ENCODE assay signal across 15 cellular contexts in the genomic region with DNA sequence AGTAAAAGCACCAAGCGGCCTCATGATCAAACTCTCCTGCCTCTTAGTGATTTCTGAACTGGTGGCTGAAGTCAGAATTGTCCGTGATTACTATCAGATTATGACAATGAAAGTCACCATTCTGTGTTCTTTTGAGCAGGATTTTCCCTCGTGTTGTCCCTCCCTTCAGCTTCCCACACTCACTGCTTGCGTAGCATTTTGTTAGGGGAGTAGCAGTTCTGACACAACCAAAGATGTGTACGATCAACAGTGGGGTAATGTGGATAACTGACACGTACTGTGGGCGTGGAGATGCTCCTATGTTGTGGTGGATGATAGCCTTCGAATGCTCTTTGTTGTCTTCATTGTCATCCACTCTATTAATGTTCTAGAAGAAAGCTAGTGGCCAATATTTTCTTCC.
DNase-seq lines count a peak whose midpoint lies in the region; ATAC-seq and TF ChIP-seq lines count a peak whose summit lies in the region.
"Had no signal": no experiment of that assay in that cellular context is flagged by ENCODE, and none has a peak within 500 bp of the region (broad histone marks: within the 10 kb centered on the region; RNA-seq: fewer than 3 reads in every experiment).

No MANE protein-coding gene starts in this region.

- CTCF ChIA-PET in activated naive CD4-positive, alpha-beta T cell treated with anti-CD3 and anti-CD28 coated beads, Interleukin-2, amount 10 ng/mL, durations not matched to agents 7 days and 5 days (lab: Charles Lee) = interaction anchor here (1.0 to 1.8 kb wide), 4 partner anchors 26 to 370 kb away, joined by 3 to 8 read pairs (median 5); no protein-coding TSS in a partner anchor

- no peak overlapping the region for H3K56ac ChIP-seq in H9 (ENCODE audit: insufficient read length, low read depth, low read length)

- no peak overlapping the region for H4K5ac ChIP-seq in H9 (ENCODE audit: insufficient read length, low read depth, low read length)

- H3K79me2 ChIP-seq in H9 (ENCODE audit: insufficient read depth, low read length) = no peaks in the 10 kb centered on the region

- no peak overlapping the region for H2BK120ac ChIP-seq in H9 (ENCODE audit: low read depth, low read length, poor library complexity, severe bottlenecking)

- H3K4me1 ChIP-seq in H9 (ENCODE audit: insufficient read depth, low read length) = peaks cover 8% of the 10 kb centered on the region
- H3K4me1 ChIP-seq: body of pancreas had no signal

- no peak overlapping the region for H2BK15ac ChIP-seq in H9 (ENCODE audit: low read depth, low read length)

- H3K4me3 Mint-ChIP-seq in H9 = no peak overlapping the region
- no peak overlapping the region for H3K4me3 Mint-ChIP-seq in activated naive CD4-positive, alpha-beta T cell treated with anti-CD3 and anti-CD28 coated beads, Interleukin-2, amount 10 ng/mL, durations not matched to agents 7 days and 5 days
- no peak overlapping the region for H3K4me3 Mint-ChIP-seq in nephron

- H3K27ac Mint-ChIP-seq in H9 = peak overlapping the region in 2 of 3 experiments; percentile 25 to 72; a peak in 1 of 7 replicates
- H3K27ac Mint-ChIP-seq in activated naive CD4-positive, alpha-beta T cell treated with anti-CD3 and anti-CD28 coated beads, Interleukin-2, amount 10 ng/mL, durations not matched to agents 7 days and 5 days = peak overlapping the region; percentile 59
- H3K27ac Mint-ChIP-seq in nephron = peak overlapping the region in 2 of 3 experiments; percentile 26 to 48

- no peak overlapping the region for H3K27ac ChIP-seq in H9 (ENCODE audit: insufficient read length, low read depth, low read length)
- H3K27ac ChIP-seq: body of pancreas had no signal

- TF ChIP-seq CTCF in H9 (conservative IDR thresholded peaks at IDR 0.05) = no peak
- TF ChIP-seq CTCF in nephron (IDR thresholded peaks at IDR 0.05; ENCODE audit: unreplicated experiment in 3 of 3) = no peak

- no peak overlapping the region for H4K8ac ChIP-seq in H9 (replicated peaks; ENCODE audit: insufficient read length, low read depth, low read length)

- WGBS in H9 (ENCODE audit: extremely low coverage, insufficient read length, low lambda C conversion rate) = no CpG with 5 or more reads among the region's 8 CpGs

- no peak overlapping the region for H3K14ac ChIP-seq in H9 (ENCODE audit: insufficient read depth, low read length)

- H3K4me1 Mint-ChIP-seq in H9 (peaks cover 36 to 38% of the 10 kb centered on the region in 2 experiments), nephron (peaks cover 30% of the 10 kb centered on the region)
- peaks cover 89% of the 10 kb centered on the region for H3K4me1 Mint-ChIP-seq in activated naive CD4-positive, alpha-beta T cell treated with anti-CD3 and anti-CD28 coated beads, Interleukin-2, amount 10 ng/mL, durations not matched to agents 7 days and 5 days

- H3K18ac ChIP-seq in H9 (ENCODE audit: insufficient read length, low read depth, low read length) = no peak overlapping the region

- H3K9ac ChIP-seq in H9 (ENCODE audit: extremely low read depth, insufficient read length, low read length) = no peak overlapping the region

- H3K27me3 ChIP-seq in H9 (ENCODE audit: insufficient read depth, low read length) = no peaks in the 10 kb centered on the region
- H3K27me3 ChIP-seq: body of pancreas, upper lobe of left lung had no signal

- H4K20me1 ChIP-seq in H9 (ENCODE audit: control insufficient read depth, insufficient read depth, insufficient read length) = no peaks in the 10 kb centered on the region

- no peak overlapping the region for H2BK12ac ChIP-seq in H9 (ENCODE audit: insufficient read length, low read depth, low read length)

- no peak overlapping the region for H2BK5ac ChIP-seq in H9 (ENCODE audit: insufficient read length, low read length)

- H2AFZ ChIP-seq in H9 (ENCODE audit: low read length) = no peak overlapping the region

- no peak overlapping the region for H2BK20ac ChIP-seq in H9 (ENCODE audit: low read depth, low read length, poor library complexity, severe bottlenecking)

- no peak overlapping the region for H3K4me2 ChIP-seq in H9 (ENCODE audit: insufficient read depth, insufficient read length, low read length)

- H2AK5ac ChIP-seq in H9 (ENCODE audit: insufficient read length, low read length) = no peak overlapping the region

- H3K27me3 Mint-ChIP-seq in H9 (ENCODE audit: low read depth) (no peaks in the 10 kb centered on the region; the same call in 1 of the 2 replicates), nephron (ENCODE audit: low read depth) (peaks cover 5% of the 10 kb centered on the region)
- H3K27me3 Mint-ChIP-seq in activated naive CD4-positive, alpha-beta T cell treated with anti-CD3 and anti-CD28 coated beads, Interleukin-2, amount 10 ng/mL, durations not matched to agents 7 days and 5 days = no peaks in the 10 kb centered on the region

- no peaks in the 10 kb centered on the region for H3K23me2 ChIP-seq in H9 (ENCODE audit: insufficient read length, low read depth, low read length, poor library complexity, severe bottlenecking)

- H3K9me3 ChIP-seq in H9 (ENCODE audit: control insufficient read depth, low read depth, low read length) = no peaks in the 10 kb centered on the region
- H3K9me3 ChIP-seq: body of pancreas, mucosa of descending colon, upper lobe of left lung had no signal

- H3K4ac ChIP-seq in H9 (ENCODE audit: low read depth, low read length) = no peak overlapping the region

- no peak for ATAC-seq in GM18867 (IDR thresholded peaks at IDR 0.05; ENCODE audit: unreplicated experiment)
- no peak for ATAC-seq in GM18909 (IDR thresholded peaks at IDR 0.05; ENCODE audit: poor library complexity, unreplicated experiment)
- ATAC-seq: body of pancreas, mucosa of descending colon had no signal

- H3K36me3 Mint-ChIP-seq in H9 (ENCODE audit: insufficient read depth in 1 of 3, low read depth in 3 of 3) (no peaks in the 10 kb centered on the region), nephron (ENCODE audit: low read depth) (peaks cover 5% of the 10 kb centered on the region)
- peaks cover 34% of the 10 kb centered on the region for H3K36me3 Mint-ChIP-seq in activated naive CD4-positive, alpha-beta T cell treated with anti-CD3 and anti-CD28 coated beads, Interleukin-2, amount 10 ng/mL, durations not matched to agents 7 days and 5 days

- peak; percentile 24 to 27 for DNase-seq in activated CD4-positive, alpha-beta T cell treated with anti-CD3 and anti-CD28 coated beads for 4 hours
- DNase-seq in activated CD4-positive, alpha-beta T cell treated with anti-CD3 and anti-CD28 coated beads for 1 hour = no peak
- DNase-seq in H9 (no peak), OCI-M1 (lab: John Stamatoyannopoulos, UW) (no peak)
- no peak for DNase-seq in activated naive CD4-positive, alpha-beta T cell treated with anti-CD3 and anti-CD28 coated beads, Interleukin-2, amount 10 ng/mL, durations not matched to agents 7 days and 5 days
- DNase-seq: body of pancreas, DMS 273 treated with DMSO at 0.1 percent for 48 hours, GF-D8, mucosa of descending colon, NCI-H187, NCI-H446 treated with DMSO at 0.1 percent for 48 hours had no signal

- no peak overlapping the region for H4K91ac ChIP-seq in H9 (ENCODE audit: insufficient read length, low read depth, low read length)

- no peaks in the 10 kb centered on the region for H3K79me1 ChIP-seq in H9 (ENCODE audit: insufficient read depth, low read depth, low read length, poor library complexity, severe bottlenecking)

- H3K9me3 Mint-ChIP-seq in H9 = no peaks in the 10 kb centered on the region
- no peaks in the 10 kb centered on the region for H3K9me3 Mint-ChIP-seq in activated naive CD4-positive, alpha-beta T cell treated with anti-CD3 and anti-CD28 coated beads, Interleukin-2, amount 10 ng/mL, durations not matched to agents 7 days and 5 days
- no peaks in the 10 kb centered on the region for H3K9me3 Mint-ChIP-seq in nephron

- no peak overlapping the region for H3T11ph ChIP-seq in H9 (ENCODE audit: low read length)

- H3K23ac ChIP-seq in H9 (ENCODE audit: insufficient read length, low read depth, low read length) = no peak overlapping the region

Comparison
In these comparisons a context has a peak if more than half of its experiments do, and no peak if none do; other contexts are left out.
1. DNase-seq: peak in activated CD4-positive, alpha-beta T cell treated with anti-CD3 and anti-CD28 coated beads for 4 hours (2 of 2); none in activated CD4-positive, alpha-beta T cell treated with anti-CD3 and anti-CD28 coated beads for 1 hour (single experiment), H9 (single experiment), activated naive CD4-positive, alpha-beta T cell treated with anti-CD3 and anti-CD28 coated beads, Interleukin-2, amount 10 ng/mL, durations not matched to agents 7 days and 5 days (single experiment) and OCI-M1 (single experiment).
2. Peak in every context shown above with its lines, with median percentiles within 50 percentile points of each other: H3K27ac Mint-ChIP-seq.